ENCODE assay signal across 37 cellular contexts in genomic region chr7:97377713-97378112, GRCh38.
"Had no signal": no experiment of that assay in that cellular context is flagged by ENCODE, and none has a peak within 500 bp of the region (broad histone marks: within the 10 kb centered on the region; RNA-seq: fewer than 3 reads in every experiment).

No MANE protein-coding gene starts in this region.

- H3K4me3 ChIP-seq: ascending aorta, cardiac muscle cell had no signal

- H3K27ac Mint-ChIP-seq: activated B cell treated with CpG ODN at 0.5 μM for 24 hours; activated CD4-positive, alpha-beta memory T cell treated with anti-CD3 and anti-CD28 coated beads for 36 hours; activated CD4-positive, alpha-beta T cell treated with anti-CD3 and anti-CD28 coated beads, Interleukin-2, amount 10 ng/mL, durations not matched to agents 24 days and 14 days; activated CD8-positive, alpha-beta memory T cell treated with anti-CD3 and anti-CD28 coated beads, Interleukin-2, amount 10 ng/mL, durations not matched to agents 7 days and 5 days; activated CD8-positive, alpha-beta T cell treated with anti-CD3 and anti-CD28 coated beads for 36 hours; activated naive CD4-positive, alpha-beta T cell treated with anti-CD3 and anti-CD28 coated beads, Interleukin-2, amount 10 ng/mL, durations not matched to agents 7 days and 5 days; activated naive CD4-positive, alpha-beta T cell treated with anti-CD3 and anti-CD28 coated beads, Interleukin-2, amount 50 U/mL, for 24 hours; activated naive CD8-positive, alpha-beta T cell; activated naive CD8-positive, alpha-beta T cell treated with anti-CD3 and anti-CD28 coated beads, Interleukin-2, amount 10 ng/mL, durations not matched to agents 7 days and 5 days; activated naive CD8-positive, alpha-beta T cell treated with anti-CD3 and anti-CD28 coated beads, Interleukin-2, amount 50 U/mL, for 24 hours; activated T-cell treated with anti-CD3 and anti-CD28 coated beads, Interleukin-2, amount 50 U/mL, for 24 hours; activated T-helper 2 cell treated with anti-CD3 and anti-CD28 coated beads, Interferon-gamma antibody, Interleukin-2, Interleukin-4, amounts not matched to agents 10 μg/mL and 5 μg/mL and 100 μg/mL, durations not matched to agents 14 hours and 24 hours and 36 hours; brain; T-helper 1 cell treated with Interleukin-12 subunit alpha and Interleukin-12 subunit beta and Interleukin-4 antibody, amounts not matched to agents 30 μg/mL and 1 μg/mL, for 36 hours; T-helper 2 cell treated with Interferon-gamma antibody and Interleukin-4, amounts not matched to agents 5 μg/mL and 100 μg/mL, for 36 hours had no signal

- H3K27me3 Mint-ChIP-seq: activated B cell treated with CpG ODN at 0.5 μM for 24 hours; activated CD4-positive, alpha-beta memory T cell treated with anti-CD3 and anti-CD28 coated beads for 36 hours; activated CD4-positive, alpha-beta T cell treated with anti-CD3 and anti-CD28 coated beads, Interleukin-2, amount 10 ng/mL, durations not matched to agents 24 days and 14 days; activated CD8-positive, alpha-beta memory T cell treated with anti-CD3 and anti-CD28 coated beads, Interleukin-2, amount 10 ng/mL, durations not matched to agents 7 days and 5 days; activated CD8-positive, alpha-beta T cell treated with anti-CD3 and anti-CD28 coated beads for 36 hours; activated naive CD4-positive, alpha-beta T cell treated with anti-CD3 and anti-CD28 coated beads, Interleukin-2, amount 10 ng/mL, durations not matched to agents 7 days and 5 days; activated naive CD4-positive, alpha-beta T cell treated with anti-CD3 and anti-CD28 coated beads, Interleukin-2, amount 50 U/mL, for 24 hours; activated naive CD8-positive, alpha-beta T cell; activated naive CD8-positive, alpha-beta T cell treated with anti-CD3 and anti-CD28 coated beads, Interleukin-2, amount 10 ng/mL, durations not matched to agents 7 days and 5 days; activated naive CD8-positive, alpha-beta T cell treated with anti-CD3 and anti-CD28 coated beads, Interleukin-2, amount 50 U/mL, for 24 hours; activated T-cell treated with anti-CD3 and anti-CD28 coated beads, Interleukin-2, amount 50 U/mL, for 24 hours; central memory CD8-positive, alpha-beta T cell had no signal

- H3K36me3 ChIP-seq: ascending aorta, cardiac muscle cell had no signal

- H3K27ac ChIP-seq: ascending aorta, cardiac muscle cell, VCaP had no signal

- H3K4me3 Mint-ChIP-seq: activated B cell treated with CpG ODN at 0.5 μM for 24 hours; activated CD4-positive, alpha-beta memory T cell treated with anti-CD3 and anti-CD28 coated beads for 36 hours; activated CD4-positive, alpha-beta T cell treated with anti-CD3 and anti-CD28 coated beads, Interleukin-2, amount 10 ng/mL, durations not matched to agents 24 days and 14 days; activated CD8-positive, alpha-beta memory T cell treated with anti-CD3 and anti-CD28 coated beads, Interleukin-2, amount 10 ng/mL, durations not matched to agents 7 days and 5 days; activated CD8-positive, alpha-beta T cell treated with anti-CD3 and anti-CD28 coated beads for 36 hours; activated naive CD4-positive, alpha-beta T cell treated with anti-CD3 and anti-CD28 coated beads, Interleukin-2, amount 10 ng/mL, durations not matched to agents 7 days and 5 days; activated naive CD4-positive, alpha-beta T cell treated with anti-CD3 and anti-CD28 coated beads, Interleukin-2, amount 50 U/mL, for 24 hours; activated naive CD8-positive, alpha-beta T cell; activated naive CD8-positive, alpha-beta T cell treated with anti-CD3 and anti-CD28 coated beads, Interleukin-2, amount 10 ng/mL, durations not matched to agents 7 days and 5 days; activated naive CD8-positive, alpha-beta T cell treated with anti-CD3 and anti-CD28 coated beads, Interleukin-2, amount 50 U/mL, for 24 hours; activated T-cell treated with anti-CD3 and anti-CD28 coated beads, Interleukin-2, amount 50 U/mL, for 24 hours; brain; central memory CD8-positive, alpha-beta T cell; T-helper 1 cell treated with Interleukin-12 subunit alpha and Interleukin-12 subunit beta and Interleukin-4 antibody, amounts not matched to agents 30 μg/mL and 1 μg/mL, for 36 hours; T-helper 2 cell treated with Interferon-gamma antibody and Interleukin-4, amounts not matched to agents 5 μg/mL and 100 μg/mL, for 36 hours had no signal

- H3K4me1 ChIP-seq: ascending aorta had no signal

- H3K36me3 Mint-ChIP-seq: activated CD4-positive, alpha-beta memory T cell treated with anti-CD3 and anti-CD28 coated beads for 36 hours; activated CD8-positive, alpha-beta memory T cell treated with anti-CD3 and anti-CD28 coated beads, Interleukin-2, amount 10 ng/mL, durations not matched to agents 7 days and 5 days; activated naive CD4-positive, alpha-beta T cell treated with anti-CD3 and anti-CD28 coated beads, Interleukin-2, amount 10 ng/mL, durations not matched to agents 7 days and 5 days; activated naive CD4-positive, alpha-beta T cell treated with anti-CD3 and anti-CD28 coated beads, Interleukin-2, amount 50 U/mL, for 24 hours; activated naive CD8-positive, alpha-beta T cell; activated naive CD8-positive, alpha-beta T cell treated with anti-CD3 and anti-CD28 coated beads, Interleukin-2, amount 10 ng/mL, durations not matched to agents 7 days and 5 days; brain had no signal

- H3K4me1 Mint-ChIP-seq: activated B cell treated with CpG ODN at 0.5 μM for 24 hours; activated CD4-positive, alpha-beta T cell treated with anti-CD3 and anti-CD28 coated beads, Interleukin-2, amount 10 ng/mL, durations not matched to agents 24 days and 14 days; activated CD8-positive, alpha-beta memory T cell treated with anti-CD3 and anti-CD28 coated beads, Interleukin-2, amount 10 ng/mL, durations not matched to agents 7 days and 5 days; activated naive CD4-positive, alpha-beta T cell treated with anti-CD3 and anti-CD28 coated beads, Interleukin-2, amount 10 ng/mL, durations not matched to agents 7 days and 5 days; activated naive CD4-positive, alpha-beta T cell treated with anti-CD3 and anti-CD28 coated beads, Interleukin-2, amount 50 U/mL, for 24 hours; activated naive CD8-positive, alpha-beta T cell treated with anti-CD3 and anti-CD28 coated beads, Interleukin-2, amount 10 ng/mL, durations not matched to agents 7 days and 5 days; activated naive CD8-positive, alpha-beta T cell treated with anti-CD3 and anti-CD28 coated beads, Interleukin-2, amount 50 U/mL, for 24 hours; brain; central memory CD8-positive, alpha-beta T cell had no signal

- FAIRE-seq: bronchial epithelial cell, TTC549 had no signal

- H3K27me3 ChIP-seq: ascending aorta, cardiac muscle cell had no signal

- DNase-seq: activated B cell treated with CpG ODN at 0.5 μM for 24 hours; activated CD4-positive, alpha-beta memory T cell treated with anti-CD3 and anti-CD28 coated beads for 36 hours; activated CD4-positive, alpha-beta T cell treated with anti-CD3 and anti-CD28 coated beads for 4 hours; activated CD4-positive, alpha-beta T cell treated with anti-CD3 and anti-CD28 coated beads, Interleukin-2, amount 10 ng/mL, durations not matched to agents 24 days and 14 days; activated CD4-positive, alpha-beta T cell treated with anti-CD3 and anti-CD28 coated beads, Interleukin-2, amount 50 U/mL, for 1 hour; activated CD4-positive, alpha-beta T cell treated with anti-CD3 and anti-CD28 coated beads, Interleukin-2, amount 50 U/mL, for 4 hours; activated CD4-positive, CD25-positive, alpha-beta regulatory T cell treated with anti-CD3 and anti-CD28 coated beads, Interleukin-2, amount 50 U/mL, for 72 hours; activated CD8-positive, alpha-beta memory T cell treated with anti-CD3 and anti-CD28 coated beads, Interleukin-2, amount 10 ng/mL, durations not matched to agents 7 days and 5 days; activated CD8-positive, alpha-beta memory T cell treated with anti-CD3 and anti-CD28 coated beads, Interleukin-2, amount 50 U/mL, for 48 hours; activated CD8-positive, alpha-beta T cell treated with anti-CD3 and anti-CD28 coated beads for 36 hours; activated effector memory CD4-positive, alpha-beta T cell treated with Interleukin-2 at 50 U/mL for 16 hours; activated gamma-delta T cell; activated naive CD4-positive, alpha-beta T cell treated with anti-CD3 and anti-CD28 coated beads, Interleukin-2, amount 10 ng/mL, durations not matched to agents 7 days and 5 days; activated naive CD4-positive, alpha-beta T cell treated with Interleukin-2 at 50 U/mL for 16 hours; activated naive CD8-positive, alpha-beta T cell treated with anti-CD3 and anti-CD28 coated beads, Interleukin-2, amount 10 ng/mL, durations not matched to agents 7 days and 5 days; activated naive CD8-positive, alpha-beta T cell treated with anti-CD3 and anti-CD28 coated beads, Interleukin-2, amount 50 U/mL, for 24 hours; activated T-cell treated with anti-CD3 and anti-CD28 coated beads, Interleukin-2, amount 50 U/mL, for 24 hours; activated T-cell treated with anti-CD3 and anti-CD28 coated beads, Interleukin-2, amount 50 U/mL, for 48 hours; amygdala; anterior cingulate cortex; caudate nucleus; cerebellar nuclear complex; T-helper 1 cell; T-helper 2 cell; T-helper 9 cell had no signal

- ATAC-seq: activated CD8-positive, alpha-beta memory T cell treated with anti-CD3 and anti-CD28 coated beads, Interleukin-2, amount 10 ng/mL, durations not matched to agents 7 days and 5 days; activated CD8-positive, alpha-beta T cell treated with anti-CD3 and anti-CD28 coated beads for 36 hours; activated naive CD8-positive, alpha-beta T cell treated with anti-CD3 and anti-CD28 coated beads, Interleukin-2, amount 50 U/mL, for 24 hours had no signal

- H3K9me3 ChIP-seq: ascending aorta had no signal

- H3K9me3 Mint-ChIP-seq: activated B cell treated with CpG ODN at 0.5 μM for 24 hours; activated CD4-positive, alpha-beta memory T cell treated with anti-CD3 and anti-CD28 coated beads for 36 hours; activated CD4-positive, alpha-beta T cell treated with anti-CD3 and anti-CD28 coated beads, Interleukin-2, amount 10 ng/mL, durations not matched to agents 24 days and 14 days; activated CD8-positive, alpha-beta T cell treated with anti-CD3 and anti-CD28 coated beads for 36 hours; activated naive CD4-positive, alpha-beta T cell treated with anti-CD3 and anti-CD28 coated beads, Interleukin-2, amount 10 ng/mL, durations not matched to agents 7 days and 5 days; activated naive CD4-positive, alpha-beta T cell treated with anti-CD3 and anti-CD28 coated beads, Interleukin-2, amount 50 U/mL, for 24 hours; activated naive CD8-positive, alpha-beta T cell treated with anti-CD3 and anti-CD28 coated beads, Interleukin-2, amount 10 ng/mL, durations not matched to agents 7 days and 5 days; activated naive CD8-positive, alpha-beta T cell treated with anti-CD3 and anti-CD28 coated beads, Interleukin-2, amount 50 U/mL, for 24 hours; activated T-cell treated with anti-CD3 and anti-CD28 coated beads, Interleukin-2, amount 50 U/mL, for 24 hours; activated T-helper 2 cell treated with anti-CD3 and anti-CD28 coated beads, Interferon-gamma antibody, Interleukin-2, Interleukin-4, amounts not matched to agents 10 μg/mL and 5 μg/mL and 100 μg/mL, durations not matched to agents 14 hours and 24 hours and 36 hours; brain; central memory CD8-positive, alpha-beta T cell; T-helper 1 cell treated with Interleukin-12 subunit alpha and Interleukin-12 subunit beta and Interleukin-4 antibody, amounts not matched to agents 30 μg/mL and 1 μg/mL, for 36 hours; T-helper 2 cell treated with Interferon-gamma antibody and Interleukin-4, amounts not matched to agents 5 μg/mL and 100 μg/mL, for 36 hours had no signal
